In the genomic region with DNA sequence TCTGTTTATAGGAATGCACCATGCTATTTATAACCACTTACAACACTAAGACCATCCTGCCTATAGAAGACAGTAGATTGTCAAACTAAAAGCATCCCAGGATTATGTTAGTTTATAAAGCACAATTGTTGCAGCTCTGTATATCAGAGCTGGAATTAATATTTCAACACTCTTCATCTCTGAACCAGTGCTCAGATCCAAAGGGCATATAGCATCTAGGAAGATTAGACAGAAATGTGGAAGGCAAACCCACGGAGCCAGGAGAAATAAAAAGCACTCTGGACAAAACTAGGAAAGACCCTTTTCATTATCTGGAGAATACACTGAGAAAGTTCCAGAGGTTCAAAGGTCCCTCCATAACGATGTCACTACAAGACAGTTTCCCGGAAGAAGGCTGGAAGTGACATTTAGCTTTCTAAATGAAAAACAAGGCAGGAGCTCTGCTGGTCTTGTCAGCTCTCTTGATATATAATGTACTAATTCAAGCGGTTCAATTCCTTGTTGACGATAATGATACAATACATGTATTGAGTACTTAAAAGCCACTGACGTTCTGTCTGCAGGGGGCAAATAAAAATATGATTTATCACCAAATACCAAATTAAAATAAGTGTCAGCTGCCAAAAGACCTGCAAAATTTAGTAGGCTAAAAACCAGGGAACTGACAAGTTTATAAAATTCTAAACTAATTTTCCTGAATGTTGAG, we compare ENCODE assay signal across 1 cellular context.
TF ChIP-seq lines count a peak whose summit lies in the region.

No MANE protein-coding gene starts in this region.

TF ChIP-seq in IMR-90, 13 proteins besides CTCF, POLR2A, EP300 and RAD21:
- no peak for TF ChIP-seq RCOR1 (IDR thresholded peaks at IDR 0.05; ENCODE audit: insufficient replicate concordance, low read length)
- no peak for TF ChIP-seq MAZ (IDR thresholded peaks at IDR 0.05; ENCODE audit: borderline replicate concordance, low read depth, low read length)
- no peak for TF ChIP-seq CEBPB (IDR thresholded peaks at IDR 0.05; ENCODE audit: low read depth, low read length)
